ENCODE assay signal across 8 cellular contexts in genomic region chrX:141662781-141663180, GRCh38. TPM values are rescaled to one million over a fixed set of nuclear protein-coding genes. Genes with fewer than 3 reads are reported as not detected.
"Had no signal": no experiment of that assay in that cellular context is flagged by ENCODE, and none has a peak within 500 bp of the region (broad histone marks: within the 10 kb centered on the region; RNA-seq: fewer than 3 reads in every experiment).

No MANE protein-coding gene starts in this region.

- H3K4me2 ChIP-seq: GM23338 had no signal

- H3K4me3 ChIP-seq: GM23338 had no signal

- ATAC-seq: GM23338 had no signal

- H3K4me3 Mint-ChIP-seq: GM23338, H9, IgD-negative memory B cell had no signal

- DNase-seq: H9, HCEC 1CT had no signal

- H3K27me3 Mint-ChIP-seq: IgD-negative memory B cell had no signal

- FAIRE-seq: H1, H54, HTR-8/SVneo had no signal

- H3K4me1 Mint-ChIP-seq: GM23338, H9, IgD-negative memory B cell had no signal

- H3K36me3 Mint-ChIP-seq: IgD-negative memory B cell had no signal

- H3K27ac Mint-ChIP-seq: GM23338, H9, IgD-negative memory B cell had no signal

- H3K9me3 Mint-ChIP-seq: GM23338, IgD-negative memory B cell had no signal

- H2AFZ ChIP-seq: GM23338 had no signal

RNA-seq across cellular contexts. Expression of gene SPANXD, which starts 35.8 kb away (rescaled TPM):
- total RNA-seq: GM23338, H1, H9, HT-29 had no signal
- polyA plus RNA-seq: GM23338, H1, IgD-negative memory B cell had no signal
